Comparison of ENCODE assay signal across 16 cellular contexts in genomic region chr19:40419066-40419612, GRCh38. TPM values are rescaled to one million over a fixed set of nuclear protein-coding genes. Genes with fewer than 3 reads are reported as not detected.
DNase-seq lines count a peak whose midpoint lies in the region; ATAC-seq and TF ChIP-seq lines count a peak whose summit lies in the region.
"Had no signal": no experiment of that assay in that cellular context is flagged by ENCODE, and none has a peak within 500 bp of the region (broad histone marks: within the 10 kb centered on the region; RNA-seq: fewer than 3 reads in every experiment).

No MANE protein-coding gene starts in this region.

- no peak overlapping the region for H4K12ac ChIP-seq in trophoblast cell (ENCODE audit: low read depth, low read length)

- H3K4me3 ChIP-seq in trophoblast cell (ENCODE audit: low read depth, low read length) (no peak overlapping the region), MM.1S (ENCODE audit: low read length) (no peak overlapping the region)
- H3K4me3 ChIP-seq: SJSA1 had no signal

- H4K91ac ChIP-seq in trophoblast cell (ENCODE audit: low read depth, low read length): no peak overlapping the region

- H4K8ac ChIP-seq in trophoblast cell (ENCODE audit: low read depth, low read length): no peak overlapping the region

- no peak overlapping the region for H3K23ac ChIP-seq in trophoblast cell (ENCODE audit: low read length)

- H3K36me3 ChIP-seq in trophoblast cell (ENCODE audit: control insufficient read depth in 1 of 2, insufficient read depth in 2 of 2, low read length in 2 of 2) (peaks cover 10% of the 10 kb centered on the region in 2 experiments), MM.1S (replicated peaks; ENCODE audit: insufficient read depth, low read length) (no peaks in the 10 kb centered on the region)

- H3K27me3 ChIP-seq in trophoblast cell (ENCODE audit: insufficient read depth, low read length) (no peaks in the 10 kb centered on the region), MM.1S (replicated peaks; ENCODE audit: insufficient read depth, low read length) (no peaks in the 10 kb centered on the region; the same call in 1 of the 2 replicates)
- H3K27me3 ChIP-seq: SJSA1 had no signal

- no peak for DNase-seq in activated T-cell treated with anti-CD3 and anti-CD28 coated beads, Interleukin-2, amount 50 U/mL, for 72 hours
- DNase-seq in activated T-cell treated with anti-CD3 and anti-CD28 coated beads for 4 hours (no peak), NCI-H2171 (lab: John Stamatoyannopoulos, UW) (peak; percentile 42), trophoblast cell (no peak), NCI-H748 (lab: John Stamatoyannopoulos, UW; ENCODE audit: unreplicated experiment) (no peak), NCI-H345 (lab: John Stamatoyannopoulos, UW) (no peak), MM.1S (no peak)
- DNase-seq: activated CD4-positive, alpha-beta T cell treated with anti-CD3 and anti-CD28 coated beads, Interleukin-2, amount 10 ng/mL, durations not matched to agents 7 days and 5 days; activated T-cell treated with anti-CD3 and anti-CD28 coated beads, Interleukin-2, amount 50 U/mL, for 1 hour; cerebellar nuclear complex; GDM1; GOT3; NCI-H446 treated with DMSO at 0.1 percent for 48 hours; stimulated activated naive CD4-positive, alpha-beta T cell treated with Interleukin-2 at 50 U/mL for 16 hours had no signal

- no peaks in the 10 kb centered on the region for H3K9me2 ChIP-seq in MM.1S (replicated peaks; ENCODE audit: insufficient read depth, low read length)

- ATAC-seq in activated T-cell treated with anti-CD3 and anti-CD28 coated beads, Interleukin-2, amount 50 U/mL, for 72 hours (replicated peaks in 1 of 2): no peak

- H4K20me1 ChIP-seq in MM.1S (ENCODE audit: insufficient read depth, low read length): no peaks in the 10 kb centered on the region

- H2AK5ac ChIP-seq in trophoblast cell (ENCODE audit: low read length): peak overlapping the region; percentile 64

- no peaks in the 10 kb centered on the region for H3K36me3 Mint-ChIP-seq in activated T-cell treated with anti-CD3 and anti-CD28 coated beads, Interleukin-2, amount 50 U/mL, for 72 hours (ENCODE audit: insufficient read depth in 2 of 2)
- peaks cover 24% of the 10 kb centered on the region for H3K36me3 Mint-ChIP-seq in dendritic cell treated with granulocyte-macrophage colony-stimulating factor and Interleukin-4, amounts not matched to agents 40 ng/mL and 50 ng/mL, for 4 days (ENCODE audit: low read depth)

- H3K27ac ChIP-seq in trophoblast cell (ENCODE audit: low read depth, low read length): no peak overlapping the region
- no peak overlapping the region for H3K27ac ChIP-seq in MM.1S (ENCODE audit: low read length)
- H3K27ac ChIP-seq: SJSA1 had no signal

- peaks cover 5% of the 10 kb centered on the region for H3F3A ChIP-seq in MM.1S (ENCODE audit: insufficient read depth, low read length)

- H2BK120ac ChIP-seq in trophoblast cell (ENCODE audit: insufficient read depth, low read length, poor library complexity): no peak overlapping the region

- H3K4me1 ChIP-seq in trophoblast cell (ENCODE audit: control insufficient read depth in 1 of 2, insufficient read depth in 2 of 2, low read length in 2 of 2): peaks cover 13 to 18% of the 10 kb centered on the region in 2 experiments
- no peaks in the 10 kb centered on the region for H3K4me1 ChIP-seq in MM.1S (ENCODE audit: low read length)

- no peaks in the 10 kb centered on the region for H3K9me3 Mint-ChIP-seq in activated T-cell treated with anti-CD3 and anti-CD28 coated beads, Interleukin-2, amount 50 U/mL, for 72 hours
- no peaks in the 10 kb centered on the region for H3K9me3 Mint-ChIP-seq in dendritic cell treated with granulocyte-macrophage colony-stimulating factor and Interleukin-4, amounts not matched to agents 40 ng/mL and 50 ng/mL, for 4 days
- H3K9me3 Mint-ChIP-seq: activated CD4-positive, alpha-beta T cell treated with anti-CD3 and anti-CD28 coated beads, Interleukin-2, amount 10 ng/mL, durations not matched to agents 7 days and 5 days had no signal

- peaks cover 43% of the 10 kb centered on the region for H3K4me1 Mint-ChIP-seq in activated T-cell treated with anti-CD3 and anti-CD28 coated beads, Interleukin-2, amount 50 U/mL, for 72 hours (ENCODE audit: low read depth)
- H3K4me1 Mint-ChIP-seq in dendritic cell treated with granulocyte-macrophage colony-stimulating factor and Interleukin-4, amounts not matched to agents 40 ng/mL and 50 ng/mL, for 4 days (ENCODE audit: low read depth): peaks cover 58% of the 10 kb centered on the region

- no peak overlapping the region for H3K4me2 ChIP-seq in trophoblast cell (ENCODE audit: low read length)
- no peak overlapping the region for H3K4me2 ChIP-seq in MM.1S (ENCODE audit: low read depth, low read length)

- H3K4ac ChIP-seq in trophoblast cell (ENCODE audit: low read depth, low read length): no peak overlapping the region

- peaks cover 5% of the 10 kb centered on the region for H3K79me2 ChIP-seq in trophoblast cell (ENCODE audit: control insufficient read depth, insufficient read depth, low read length, poor library complexity)
- H3K79me2 ChIP-seq in MM.1S (ENCODE audit: low read length): no peaks in the 10 kb centered on the region

- peaks cover 13% of the 10 kb centered on the region for H3K79me1 ChIP-seq in trophoblast cell (ENCODE audit: low read length)

- no peak overlapping the region for H2BK12ac ChIP-seq in trophoblast cell (ENCODE audit: low read length)

- H3K9me3 ChIP-seq in trophoblast cell (ENCODE audit: insufficient read depth, low read depth, low read length) (no peaks in the 10 kb centered on the region), MM.1S (replicated peaks; ENCODE audit: insufficient read depth, low read length) (no peaks in the 10 kb centered on the region)
- H3K9me3 ChIP-seq: SJSA1 had no signal

- H3K14ac ChIP-seq in trophoblast cell (ENCODE audit: low read length): no peak overlapping the region

- H2AFZ ChIP-seq in trophoblast cell (ENCODE audit: insufficient read depth, low read length, poor library complexity) (no peak overlapping the region), MM.1S (ENCODE audit: low read length) (no peak overlapping the region)

- H3K18ac ChIP-seq in trophoblast cell (ENCODE audit: low read length): no peak overlapping the region

- no peak overlapping the region for H2BK5ac ChIP-seq in trophoblast cell (ENCODE audit: low read depth, low read length, poor library complexity)

- intact Hi-C loops in dendritic cell treated with granulocyte-macrophage colony-stimulating factor and Interleukin-4, amounts not matched to agents 40 ng/mL and 50 ng/mL, for 4 days (cut with micrococcal nuclease): no loop called here

- H3K9ac ChIP-seq in trophoblast cell (ENCODE audit: low read length) (no peak overlapping the region), MM.1S (ENCODE audit: low read length) (no peak overlapping the region)

- H3K27ac Mint-ChIP-seq in activated T-cell treated with anti-CD3 and anti-CD28 coated beads, Interleukin-2, amount 50 U/mL, for 72 hours: no peak overlapping the region
- H3K27ac Mint-ChIP-seq in dendritic cell treated with granulocyte-macrophage colony-stimulating factor and Interleukin-4, amounts not matched to agents 40 ng/mL and 50 ng/mL, for 4 days: peak overlapping the region; percentile 69

- peaks cover 5% of the 10 kb centered on the region for H3K27me3 Mint-ChIP-seq in activated T-cell treated with anti-CD3 and anti-CD28 coated beads, Interleukin-2, amount 50 U/mL, for 72 hours (ENCODE audit: low read depth)
- H3K27me3 Mint-ChIP-seq in dendritic cell treated with granulocyte-macrophage colony-stimulating factor and Interleukin-4, amounts not matched to agents 40 ng/mL and 50 ng/mL, for 4 days: no peaks in the 10 kb centered on the region
- H3K27me3 Mint-ChIP-seq: activated CD4-positive, alpha-beta T cell treated with anti-CD3 and anti-CD28 coated beads, Interleukin-2, amount 10 ng/mL, durations not matched to agents 7 days and 5 days had no signal

- H3K4me3 Mint-ChIP-seq in activated T-cell treated with anti-CD3 and anti-CD28 coated beads, Interleukin-2, amount 50 U/mL, for 72 hours: peak overlapping the region; percentile 18 to 32
- H3K4me3 Mint-ChIP-seq in dendritic cell treated with granulocyte-macrophage colony-stimulating factor and Interleukin-4, amounts not matched to agents 40 ng/mL and 50 ng/mL, for 4 days: no peak overlapping the region

- no peak for TF ChIP-seq CTCF in MM.1S (IDR thresholded peaks at IDR 0.05; ENCODE audit: low read length)

- no CpG with 5 or more reads among the region's 5 CpGs for WGBS in trophoblast cell (ENCODE audit: extremely low coverage, insufficient coverage, insufficient read length)

RNA-seq across cellular contexts. Expression of gene PRX, which starts 6.0 kb away (rescaled TPM):
- 1 to 10 TPM; 3.4 to 3.7 TPM for total RNA-seq in activated T-cell treated with anti-CD3 and anti-CD28 coated beads, Interleukin-2, amount 50 U/mL, for 72 hours
- 1.9 and 2.0 TPM in 2 replicates for polyA plus RNA-seq in trophoblast cell (2013)

RNA-seq across cellular contexts. Expression of gene SERTAD1, which starts 6.7 kb away (rescaled TPM):
- 10 to 100 TPM; 12.9 to 16.9 TPM for total RNA-seq in activated T-cell treated with anti-CD3 and anti-CD28 coated beads, Interleukin-2, amount 50 U/mL, for 72 hours
- 9.6 and 10.1 TPM in 2 replicates for polyA plus RNA-seq in trophoblast cell (2013)

RNA-seq across cellular contexts. Expression of gene SERTAD3, which starts 25.0 kb away (rescaled TPM):
- 10 to 100 TPM; 12.6 to 16.3 TPM for total RNA-seq in activated T-cell treated with anti-CD3 and anti-CD28 coated beads, Interleukin-2, amount 50 U/mL, for 72 hours
- 30.6 and 31.9 TPM in 2 replicates for polyA plus RNA-seq in trophoblast cell (2013)

RNA-seq across cellular contexts. Expression of gene HIPK4, which starts 29.2 kb away (rescaled TPM):
- total RNA-seq in activated T-cell treated with anti-CD3 and anti-CD28 coated beads, Interleukin-2, amount 50 U/mL, for 72 hours: under 1 TPM in 1 of 2 donors, not detected in 1; 0.12 TPM
- 0.08 and 0.12 TPM in 2 replicates for polyA plus RNA-seq in trophoblast cell (2013)
- total RNA-seq: activated CD4-positive, alpha-beta T cell treated with anti-CD3 and anti-CD28 coated beads, Interleukin-2, amount 10 ng/mL, durations not matched to agents 7 days and 5 days had no signal

RNA-seq across cellular contexts. Expression of gene BLVRB, which starts 46.4 kb away (rescaled TPM):
- total RNA-seq in activated T-cell treated with anti-CD3 and anti-CD28 coated beads, Interleukin-2, amount 50 U/mL, for 72 hours: 10 to 100 TPM; 40.7 to 51.0 TPM
- polyA plus RNA-seq in trophoblast cell (2013): 69.2 and 70.1 TPM in 2 replicates
